ENCODE assay signal across 10 cellular contexts in genomic region chr12:13024151-13024946, GRCh38. TPM values are rescaled to one million over a fixed set of nuclear protein-coding genes. Genes with fewer than 3 reads are reported as not detected.
DNase-seq lines count a peak whose midpoint lies in the region; ATAC-seq and TF ChIP-seq lines count a peak whose summit lies in the region.
"Had no signal": no experiment of that assay in that cellular context is flagged by ENCODE, and none has a peak within 500 bp of the region (broad histone marks: within the 10 kb centered on the region; RNA-seq: fewer than 3 reads in every experiment).

No MANE protein-coding gene starts in this region.

- no peaks in the 10 kb centered on the region for H3K9me3 Mint-ChIP-seq in endodermal cell

- 82 to 90% methylated on average over 3 to 7 of the region's 7 CpGs for WGBS in endodermal cell (ENCODE audit: insufficient coverage in 1 of 2, insufficient read length in 1 of 2), 2 experiments

- no peaks in the 10 kb centered on the region for H3K36me3 ChIP-seq in endodermal cell (ENCODE audit: control insufficient read depth, insufficient read depth, low read length)

- no peak overlapping the region for H3K27ac Mint-ChIP-seq in endodermal cell

- H3K27ac ChIP-seq in endodermal cell (ENCODE audit: low read depth, low read length): no peak overlapping the region

- no peak overlapping the region for H3K4me3 ChIP-seq in endodermal cell (ENCODE audit: low read length)
- H3K4me3 ChIP-seq in retinal pigment epithelial cell (ENCODE audit: low read length): no peak overlapping the region

- H3K9me3 ChIP-seq in endodermal cell (ENCODE audit: control insufficient read depth, low read length): no peaks in the 10 kb centered on the region

- no peak for ATAC-seq in HG03520 (IDR thresholded peaks at IDR 0.05; ENCODE audit: unreplicated experiment)
- no peak for ATAC-seq in HG02571 (IDR thresholded peaks at IDR 0.05; ENCODE audit: unreplicated experiment)
- ATAC-seq in HG03280 (IDR thresholded peaks at IDR 0.05; ENCODE audit: unreplicated experiment): no peak

- H3K4me3 Mint-ChIP-seq in endodermal cell: no peak overlapping the region

- H3K9ac ChIP-seq in endodermal cell (ENCODE audit: extremely low read depth, low read length, poor library complexity, severe bottlenecking): no peak overlapping the region

- no peaks in the 10 kb centered on the region for H3K27me3 ChIP-seq in endodermal cell (ENCODE audit: control insufficient read depth, insufficient read depth, low read length, poor library complexity, severe bottlenecking)

- TF ChIP-seq CTCF in endodermal cell (conservative IDR thresholded peaks at IDR 0.05) (peak; percentile 70), retinal pigment epithelial cell (conservative IDR thresholded peaks at IDR 0.05; ENCODE audit: low read depth, low read length) (peak; percentile 77)

- DNase-seq in ELR (ENCODE audit: low read depth): peak; percentile 84
- DNase-seq in MV-4-11 (lab: John Stamatoyannopoulos, UW): peak; percentile 35
- DNase-seq in endodermal cell: no peak
- no peak for DNase-seq in retinal pigment epithelial cell (ENCODE audit: low read depth)
- DNase-seq in activated effector memory CD4-positive, alpha-beta T cell treated with Interleukin-2 at 50 U/mL for 16 hours: no peak
- DNase-seq: activated T-cell treated with anti-CD3 and anti-CD28 coated beads, Interleukin-2, amount 50 U/mL, for 1 hour; left cardiac atrium had no signal

- H3K4me1 ChIP-seq in endodermal cell (ENCODE audit: control insufficient read depth, insufficient read depth, low read length): peaks cover 4% of the 10 kb centered on the region

- H3K4me1 Mint-ChIP-seq in endodermal cell: peaks cover 11% of the 10 kb centered on the region

- H3K27me3 Mint-ChIP-seq in endodermal cell (ENCODE audit: insufficient read depth): peaks cover 13% of the 10 kb centered on the region

- H3K36me3 Mint-ChIP-seq in endodermal cell (ENCODE audit: low read depth): no peaks in the 10 kb centered on the region

RNA-seq across cellular contexts. Expression of gene FAM234B, which starts 19.8 kb away (rescaled TPM):
- total RNA-seq in endodermal cell: 10 to 100 TPM; 20.8 to 32.0 TPM
- polyA plus RNA-seq in endodermal cell (2013, experiment 1 of 2): 21.3 TPM
- polyA plus RNA-seq in endodermal cell (2013, experiment 2 of 2): 18.6 TPM

RNA-seq across cellular contexts. Expression of gene HEBP1, which starts 24.3 kb away (rescaled TPM):
- total RNA-seq in endodermal cell: 10 to 100 TPM; 27.4 to 29.1 TPM
- polyA plus RNA-seq in endodermal cell (2013, experiment 1 of 2): 38.6 TPM
- 38.0 TPM for polyA plus RNA-seq in endodermal cell (2013, experiment 2 of 2)

Comparison
In these comparisons a context has a peak if more than half of its experiments do, and no peak if none do; other contexts are left out.
1. DNase-seq: peak in ELR (single experiment) and MV-4-11 (single experiment); none in endodermal cell (single experiment), retinal pigment epithelial cell (single experiment) and activated effector memory CD4-positive, alpha-beta T cell treated with Interleukin-2 at 50 U/mL for 16 hours (single experiment).